Comparison of ENCODE assay signal across 8 cellular contexts in the genomic region with DNA sequence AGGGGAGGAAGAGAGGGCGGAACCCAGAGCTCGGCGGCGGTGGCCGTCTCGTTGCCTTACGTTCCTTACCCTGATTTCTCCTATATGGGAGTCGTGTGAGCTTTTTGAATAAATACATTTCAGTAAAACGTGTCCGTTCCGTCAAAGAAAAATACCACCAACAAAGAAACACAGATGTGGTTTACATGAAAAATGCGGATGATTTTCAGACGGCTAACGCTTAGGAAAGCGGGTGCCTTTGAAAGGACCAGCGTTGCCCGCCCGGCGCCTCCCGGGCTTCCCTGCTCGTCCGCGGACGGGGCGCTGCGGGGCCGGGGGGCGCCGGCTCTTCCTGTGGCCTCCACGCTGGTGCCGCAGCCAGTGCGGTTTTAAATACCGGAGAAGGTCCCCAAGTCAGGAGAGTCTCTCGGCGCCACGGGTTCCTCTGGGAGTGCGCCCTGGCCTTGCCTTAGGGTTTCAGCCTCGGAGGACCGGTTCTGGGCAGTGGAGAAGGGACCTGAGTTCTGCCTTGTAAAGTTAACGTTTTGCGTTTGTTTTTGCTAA. TPM values are rescaled to one million over a fixed set of nuclear protein-coding genes. Genes with fewer than 3 reads are reported as not detected.
DNase-seq lines count a peak whose midpoint lies in the region; ATAC-seq, FAIRE-seq and TF ChIP-seq lines count a peak whose summit lies in the region.

No MANE protein-coding gene starts in this region.

- dilution Hi-C loops in IMR-90 (cut with HindIII; ENCODE audit: low sequenced_read_pairs, unreplicated experiment) (no loop called here), mammary epithelial cell (cut with HindIII; ENCODE audit: low sequenced_read_pairs) (no loop called here), keratinocyte (cut with MboI; ENCODE audit: extremely low pct_ligation_motif_present, low sequenced_read_pairs) (no loop called here)

- peaks cover 21 to 42% of the 10 kb centered on the region in 2 experiments for H3K79me1 ChIP-seq in IMR-90 (ENCODE audit: low read depth in 1 of 2, low read length in 2 of 2)

- peak overlapping the region; percentile 91 for H3K56ac ChIP-seq in IMR-90 (ENCODE audit: extremely low read depth, insufficient read depth, low read length)

- peak overlapping the region; percentile 78 for H2BK5ac ChIP-seq in IMR-90 (ENCODE audit: low read depth, low read length, poor library complexity, severe bottlenecking)

- H4K5ac ChIP-seq in IMR-90 (ENCODE audit: low read depth, low read length): no peak overlapping the region

- peak overlapping the region; percentile 82 for H3K4me2 ChIP-seq in IMR-90 (ENCODE audit: low read depth, low read length)
- peak overlapping the region; percentile 82 for H3K4me2 ChIP-seq in mammary epithelial cell (ENCODE audit: insufficient read depth, low read depth, low read length)
- H3K4me2 ChIP-seq in keratinocyte (ENCODE audit: control insufficient read depth, extremely low read depth, insufficient read depth, low read depth, low read length): peak overlapping the region; percentile 88

- CTCF ChIA-PET in IMR-90 (lab: Yijun Ruan, JAX) (no interaction called here), mammary epithelial cell (lab: Charles Lee; ENCODE audit: low non-redundant PET) (interaction anchor here (0.7 kb wide), 2 partner anchors 379 to 698 kb away, joined by 4 to 11 read pairs; a partner anchor contains a TSS)

- peak overlapping the region; percentile 67; the same call in 1 of the 2 replicates for H3K18ac ChIP-seq in IMR-90 (ENCODE audit: low read depth, low read length)

- H2BK15ac ChIP-seq in IMR-90 (ENCODE audit: low read depth, low read length): peak overlapping the region; percentile 24; the same call in 1 of the 3 replicates

- intact Hi-C loops in IMR-90 (cut with micrococcal nuclease) (no loop called here), mammary epithelial cell (cut with micrococcal nuclease) (loop anchor here (2.0 kb wide), 1 partner anchor 33 kb away; a partner anchor contains a TSS)

- H3K9ac ChIP-seq in IMR-90 (ENCODE audit: low read depth, low read length) (peak overlapping the region; percentile 97), mammary epithelial cell (ENCODE audit: insufficient read depth, low read length) (peak overlapping the region; percentile 93), keratinocyte (ENCODE audit: control insufficient read depth, extremely low read depth, insufficient read depth, low read length) (peak overlapping the region; percentile 95)

- DNase-seq in COLO829 (ENCODE audit: low spot score) (peak; percentile 35), GM20000 (ENCODE audit: low spot score) (peak; percentile 85), IMR-90 (peak; percentile 65), T-helper 22 cell (ENCODE audit: low read depth) (peak; percentile 2), mammary epithelial cell (peak; percentile 81), keratinocyte (ENCODE audit: low read depth, low spot score) (no peak), A172 (ENCODE audit: low spot score) (no peak)
- DNase-seq in stimulated activated CD4-positive, alpha-beta T cell treated with anti-CD3 and anti-CD28 coated beads, Interleukin-12 subunit alpha, Interleukin-12 subunit beta, amount 100 ng/mL, for 4 hours: peak; percentile 28

- no peak overlapping the region for H2BK120ac ChIP-seq in IMR-90 (ENCODE audit: low read depth, low read length)

- H2AFZ ChIP-seq in IMR-90 (replicated peaks; ENCODE audit: low read length, poor library complexity): peak overlapping the region; percentile 89
- H2AFZ ChIP-seq in mammary epithelial cell (ENCODE audit: low read depth, low read length): peak overlapping the region; percentile 91
- H2AFZ ChIP-seq in keratinocyte (ENCODE audit: control insufficient read depth, low read length): peak overlapping the region; percentile 87

- POLR2A ChIA-PET in IMR-90 (lab: Charles Lee; ENCODE audit: unreplicated experiment): interaction anchor here (0.6 kb wide), 1 partner anchor 58 kb away, joined by 3 read pairs; no protein-coding TSS in a partner anchor

- H3K4ac ChIP-seq in IMR-90 (ENCODE audit: low read depth, low read length): peak overlapping the region; percentile 57; the same call in 1 of the 2 replicates

- in situ Hi-C loops in IMR-90 (cut with MboI; ENCODE audit: low sequenced_read_pairs): no loop called here
- in situ Hi-C loops in mammary epithelial cell (cut with MboI; ENCODE audit: low sequenced_read_pairs in 2 of 2): no loop called here

- ATAC-seq in IMR-90 (ENCODE audit: low read depth): peak; percentile 62

- peaks cover 3% of the 10 kb centered on the region; the same call in 1 of the 2 replicates for H4K20me1 ChIP-seq in IMR-90 (ENCODE audit: insufficient read depth, low read length)
- no peaks in the 10 kb centered on the region for H4K20me1 ChIP-seq in mammary epithelial cell (ENCODE audit: insufficient read depth, low read length)
- H4K20me1 ChIP-seq in keratinocyte (ENCODE audit: control insufficient read depth, extremely low read depth, insufficient read depth, low read length): no peaks in the 10 kb centered on the region

- peak overlapping the region; percentile 69 to 78 for H4K8ac ChIP-seq in IMR-90 (ENCODE audit: low read depth in 2 of 2, low read length in 2 of 2)

- peaks cover 17% of the 10 kb centered on the region for H3K36me3 ChIP-seq in IMR-90 (ENCODE audit: control insufficient read depth, insufficient read depth, low read length)
- peaks cover 10% of the 10 kb centered on the region for H3K36me3 ChIP-seq in mammary epithelial cell (ENCODE audit: insufficient read depth, low read length)
- peaks cover 2 to 8% of the 10 kb centered on the region in 2 experiments for H3K36me3 ChIP-seq in keratinocyte (ENCODE audit: control insufficient read depth in 2 of 2, extremely low read depth in 1 of 2, insufficient read depth in 2 of 2, low read length in 2 of 2)

- H3K4me1 ChIP-seq in IMR-90 (ENCODE audit: control insufficient read depth, insufficient read depth, low read length) (peaks cover 4% of the 10 kb centered on the region), mammary epithelial cell (ENCODE audit: insufficient read depth, low read length) (peaks cover 9% of the 10 kb centered on the region), keratinocyte (ENCODE audit: control insufficient read depth, extremely low read depth, insufficient read depth, low read length) (peaks cover 26% of the 10 kb centered on the region)

- TF ChIP-seq CTCF in GM20000 (IDR thresholded peaks at IDR 0.05; ENCODE audit: extremely low read depth, missing control alignments): no peak
- TF ChIP-seq CTCF in IMR-90 (conservative IDR thresholded peaks at IDR 0.05; ENCODE audit: low read depth, low read length): no peak
- TF ChIP-seq CTCF in mammary epithelial cell (conservative IDR thresholded peaks at IDR 0.05 in 1 of 2, IDR thresholded peaks at IDR 0.05 in 1 of 2; ENCODE audit: extremely low read depth in 1 of 2, insufficient read depth in 1 of 2, low read depth in 1 of 2, low read length in 2 of 2): no peak
- TF ChIP-seq CTCF in keratinocyte (optimal IDR thresholded peaks at IDR 0.05 in 1 of 3, IDR thresholded peaks at IDR 0.05 in 1 of 3, conservative IDR thresholded peaks at IDR 0.05 in 1 of 3; ENCODE audit: extremely low read depth in 1 of 3, insufficient read depth in 2 of 3, low read length in 3 of 3): no peak

- H3K14ac ChIP-seq in IMR-90 (replicated peaks; ENCODE audit: low read depth, low read length): peak overlapping the region; percentile 74

- BruUV-seq in IMR-90 (replicated peaks; lab: Mats Ljungman, UMichigan): no TSS peak
- TSS peak; percentile 39 for BruUV-seq in mammary epithelial cell (replicated peaks; lab: Mats Ljungman, UMichigan)

- peak overlapping the region; percentile 88 for H3K27ac ChIP-seq in IMR-90 (ENCODE audit: insufficient read depth, low read length)
- peak overlapping the region; percentile 94 for H3K27ac ChIP-seq in mammary epithelial cell (ENCODE audit: insufficient read depth, low read depth, low read length)
- H3K27ac ChIP-seq in keratinocyte (ENCODE audit: control insufficient read depth, insufficient read depth, low read length): peak overlapping the region; percentile 94

- H3K4me3 ChIP-seq in IMR-90 (ENCODE audit: insufficient read depth, low read depth, low read length) (peak overlapping the region; percentile 89), mammary epithelial cell (replicated peaks in 1 of 3; ENCODE audit: insufficient read depth in 1 of 3, low read depth in 2 of 3, low read length in 3 of 3) (peak overlapping the region; percentile 84 to 97 (median 91)), keratinocyte (ENCODE audit: control insufficient read depth in 2 of 3, extremely low read depth in 1 of 3, insufficient read depth in 2 of 3, low read depth in 1 of 3, low read length in 3 of 3) (peak overlapping the region; percentile 74 to 97 (median 93))

- H2AK9ac ChIP-seq in IMR-90 (replicated peaks; ENCODE audit: low read depth, low read length, poor library complexity): peak overlapping the region; percentile 86

- no peak for TF ChIP-seq POLR2A in IMR-90 (IDR thresholded peaks at IDR 0.05; ENCODE audit: low read depth, low read length)

- H3K27me3 ChIP-seq in IMR-90 (ENCODE audit: control insufficient read depth, insufficient read depth, low read length): no peaks in the 10 kb centered on the region
- no peaks in the 10 kb centered on the region for H3K27me3 ChIP-seq in mammary epithelial cell (ENCODE audit: insufficient read depth, low read length)
- no peaks in the 10 kb centered on the region for H3K27me3 ChIP-seq in keratinocyte (ENCODE audit: control insufficient read depth, extremely low read depth, insufficient read depth, low read length)

- H3K23ac ChIP-seq in IMR-90 (ENCODE audit: low read depth, low read length): peak overlapping the region; percentile 89

- peak overlapping the region; percentile 62 for H4K91ac ChIP-seq in IMR-90 (ENCODE audit: insufficient read depth, low read depth, low read length)

- no peak overlapping the region; the same call in 1 of the 2 replicates for H2AK5ac ChIP-seq in IMR-90 (ENCODE audit: low read depth, low read length)

- no peak for TF ChIP-seq RAD21 in IMR-90 (IDR thresholded peaks at IDR 0.05; ENCODE audit: low read length)

- no peak for FAIRE-seq in keratinocyte (lab: Jason Lieb, UNC)

- H3K9me3 ChIP-seq in IMR-90 (ENCODE audit: control insufficient read depth, insufficient read depth, low read length) (no peaks in the 10 kb centered on the region), mammary epithelial cell (replicated peaks; ENCODE audit: insufficient read depth, low read length) (no peaks in the 10 kb centered on the region), keratinocyte (ENCODE audit: control insufficient read depth, low read depth, low read length) (no peaks in the 10 kb centered on the region)

- WGBS in IMR-90 (ENCODE audit: extremely low coverage in 2 of 2, insufficient read length in 1 of 2), 2 experiments: 0% methylated on average over 18 of the region's 41 CpGs; no CpG with 5 or more reads in 1 of the 2 experiments
- under 1% methylated on average over 30 of the region's 41 CpGs for WGBS in mammary epithelial cell (ENCODE audit: low coverage, missing lambda C conversion rate)

- H2BK20ac ChIP-seq in IMR-90 (ENCODE audit: low read depth, low read length): no peak overlapping the region

- H3K79me2 ChIP-seq in mammary epithelial cell (ENCODE audit: insufficient read depth, low read length) (peaks cover 44% of the 10 kb centered on the region), keratinocyte (ENCODE audit: control insufficient read depth, insufficient read depth, low read length) (peaks cover 25% of the 10 kb centered on the region)

- H3K9me1 ChIP-seq in IMR-90 (ENCODE audit: insufficient read depth, low read length) (peaks cover 7% of the 10 kb centered on the region), keratinocyte (ENCODE audit: control insufficient read depth, extremely low read depth, insufficient read depth, low read length) (no peaks in the 10 kb centered on the region)

RNA-seq across cellular contexts. Expression of a gene that starts 0.8 kb away (rescaled TPM):
- total RNA-seq in IMR-90 (2012; rRNA removed) (11.7 and 17.5 TPM in 2 replicates), mammary epithelial cell (10 to 100 TPM; 17.8 to 36.3 TPM)
- polyA plus RNA-seq in IMR-90 (2012; rRNA removed) (47.2 and 51.6 TPM in 2 replicates), mammary epithelial cell (20.2 TPM), keratinocyte (41.1 to 60.8 TPM (median 42.2 TPM) in 3 replicates)
- polyA plus RNA-seq in IMR-90 (2012; cell fraction: cytosol; rRNA removed): 16.1 and 25.1 TPM in 2 replicates
- 42.5 and 154 TPM in 2 replicates for polyA plus RNA-seq in IMR-90 (2012; cell fraction: nucleus; rRNA removed; ENCODE audit: low replicate concordance)
- polyA minus RNA-seq in mammary epithelial cell (12.1 TPM), keratinocyte (9.7 to 15.9 TPM (median 12.3 TPM) in 3 replicates)
- polyA plus RNA-seq in keratinocyte (2011; ENCODE audit: low read depth): 51.5 TPM
- polyA plus RNA-seq in keratinocyte (2011; cell fraction: cytosol; rRNA removed): 46.3 and 47.6 TPM in 2 replicates
- 78.2 and 100 TPM in 2 replicates for polyA plus RNA-seq in keratinocyte (2011; cell fraction: nucleus; rRNA removed)
- 27.9 and 47.5 TPM in 2 replicates for polyA plus RNA-seq in keratinocyte (2012; ENCODE audit: low replicate concordance)
- polyA minus RNA-seq in keratinocyte (2011; cell fraction: cytosol; rRNA and poly(A)+ RNA removed): 20.9 TPM
- polyA minus RNA-seq in keratinocyte (2011; cell fraction: nucleus; rRNA and poly(A)+ RNA removed): 12.1 and 18.3 TPM in 2 replicates
- 28.8 and 34.6 TPM in 2 replicates for total RNA-seq in A172 (2014; rRNA removed; shearing (Covaris generic))

RNA-seq across cellular contexts. Expression of a gene that starts 32.1 kb away (rescaled TPM):
- total RNA-seq in IMR-90 (2012; rRNA removed) (13.3 and 16.4 TPM in 2 replicates), mammary epithelial cell (10 to 100 TPM in 1 of 2 donors, 1 to 10 TPM in 1; 8.2 to 21.0 TPM)
- polyA plus RNA-seq in IMR-90 (2012; rRNA removed) (32.7 and 33.8 TPM in 2 replicates), mammary epithelial cell (24.3 TPM), keratinocyte (7.4 to 24.6 TPM (median 14.2 TPM) in 3 replicates)
- 25.1 and 35.4 TPM in 2 replicates for polyA plus RNA-seq in IMR-90 (2012; cell fraction: cytosol; rRNA removed)
- polyA plus RNA-seq in IMR-90 (2012; cell fraction: nucleus; rRNA removed; ENCODE audit: low replicate concordance): 12.0 and 20.6 TPM in 2 replicates
- polyA minus RNA-seq in mammary epithelial cell (37.6 TPM), keratinocyte (2.9 to 12.3 TPM (median 11.5 TPM) in 3 replicates)
- 3.9 TPM for polyA plus RNA-seq in keratinocyte (2011; ENCODE audit: low read depth)
- 16.3 and 26.2 TPM in 2 replicates for polyA plus RNA-seq in keratinocyte (2011; cell fraction: cytosol; rRNA removed)
- 22.9 and 24.5 TPM in 2 replicates for polyA plus RNA-seq in keratinocyte (2011; cell fraction: nucleus; rRNA removed)
- polyA plus RNA-seq in keratinocyte (2012; ENCODE audit: low replicate concordance): 7.2 and 18.8 TPM in 2 replicates
- 13.2 TPM for polyA minus RNA-seq in keratinocyte (2011; cell fraction: cytosol; rRNA and poly(A)+ RNA removed)
- polyA minus RNA-seq in keratinocyte (2011; cell fraction: nucleus; rRNA and poly(A)+ RNA removed): 8.8 and 17.1 TPM in 2 replicates
- total RNA-seq in A172 (2014; rRNA removed; shearing (Covaris generic)): 19.3 and 19.8 TPM in 2 replicates

RNA-seq across cellular contexts. Expression of a gene that starts 47.5 kb away (rescaled TPM):
- 41.6 and 52.8 TPM in 2 replicates for total RNA-seq in IMR-90 (2012; rRNA removed)
- polyA plus RNA-seq in IMR-90 (2012; rRNA removed): 56.2 and 66.6 TPM in 2 replicates
- polyA plus RNA-seq in IMR-90 (2012; cell fraction: cytosol; rRNA removed): 21.1 and 24.5 TPM in 2 replicates
- 32.5 and 200 TPM in 2 replicates for polyA plus RNA-seq in IMR-90 (2012; cell fraction: nucleus; rRNA removed; ENCODE audit: low replicate concordance)
- total RNA-seq in mammary epithelial cell: 10 to 100 TPM; 50.2 to 54.9 TPM
- polyA plus RNA-seq in mammary epithelial cell: 37.3 TPM
- 54.0 TPM for polyA minus RNA-seq in mammary epithelial cell
- 66.4 to 91.8 TPM (median 74.5 TPM) in 3 replicates for polyA plus RNA-seq in keratinocyte
- 117 TPM for polyA plus RNA-seq in keratinocyte (2011; ENCODE audit: low read depth)
- polyA plus RNA-seq in keratinocyte (2011; cell fraction: cytosol; rRNA removed): 54.7 and 95.4 TPM in 2 replicates
- polyA plus RNA-seq in keratinocyte (2011; cell fraction: nucleus; rRNA removed): 123 and 150 TPM in 2 replicates
- polyA plus RNA-seq in keratinocyte (2012; ENCODE audit: low replicate concordance): 52.5 and 53.2 TPM in 2 replicates
- 20.1 to 79.7 TPM (median 41.6 TPM) in 3 replicates for polyA minus RNA-seq in keratinocyte
- 34.7 TPM for polyA minus RNA-seq in keratinocyte (2011; cell fraction: cytosol; rRNA and poly(A)+ RNA removed)
- polyA minus RNA-seq in keratinocyte (2011; cell fraction: nucleus; rRNA and poly(A)+ RNA removed): 36.8 and 65.9 TPM in 2 replicates
- 53.5 and 57.7 TPM in 2 replicates for total RNA-seq in A172 (2014; rRNA removed; shearing (Covaris generic))

Comparison
In these comparisons a context has a peak if more than half of its experiments do, and no peak if none do; other contexts are left out.
1. DNase-seq: peak in COLO829 (single experiment), GM20000 (single experiment), IMR-90 (single experiment), T-helper 22 cell (single experiment), mammary epithelial cell (single experiment) and stimulated activated CD4-positive, alpha-beta T cell treated with anti-CD3 and anti-CD28 coated beads, Interleukin-12 subunit alpha, Interleukin-12 subunit beta, amount 100 ng/mL, for 4 hours (single experiment); none in keratinocyte (single experiment) and A172 (single experiment).
2. Peak in every context shown above with its lines, with median percentiles within 50 percentile points of each other: H2AFZ ChIP-seq, H3K27ac ChIP-seq, H3K4me2 ChIP-seq, H3K4me3 ChIP-seq and H3K9ac ChIP-seq.